21 cellular contexts compared by ENCODE assay signal in the genomic region with DNA sequence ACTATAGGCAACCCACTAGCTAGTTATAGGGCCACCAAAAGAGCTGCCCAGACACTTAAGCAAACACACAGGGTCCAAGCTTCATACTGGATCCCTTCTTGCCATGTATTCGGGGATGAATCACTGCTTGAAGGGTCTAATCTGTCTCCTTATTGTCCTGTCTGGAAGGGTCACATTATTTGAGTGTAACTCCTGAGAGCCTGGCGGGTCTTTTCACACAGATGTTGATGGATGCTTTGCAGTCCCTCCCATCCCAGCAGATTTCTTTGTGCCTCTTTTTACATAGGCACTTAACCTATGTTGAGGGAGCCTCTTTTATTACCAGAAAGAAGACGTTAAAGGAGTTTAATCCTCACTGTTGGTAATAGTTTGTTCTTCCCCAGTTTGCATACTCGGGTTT.
"Had no signal": no experiment of that assay in that cellular context is flagged by ENCODE, and none has a peak within 500 bp of the region (broad histone marks: within the 10 kb centered on the region; RNA-seq: fewer than 3 reads in every experiment).

No MANE protein-coding gene starts in this region.

- DNase-seq: activated CD4-positive, alpha-beta T cell treated with anti-CD3 and anti-CD28 coated beads, Interleukin-2, amount 50 U/mL, for 1 hour; activated CD4-positive, CD25-positive, alpha-beta regulatory T cell treated with anti-CD3 and anti-CD28 coated beads, Interleukin-2, amount 50 U/mL, for 72 hours; activated CD8-positive, alpha-beta T cell treated with anti-CD3 and anti-CD28 coated beads, Interleukin-2, amount 10 ng/mL, durations not matched to agents 7 days and 5 days; activated naive CD8-positive, alpha-beta T cell treated with anti-CD3 and anti-CD28 coated beads for 36 hours; activated T-cell treated with anti-CD3 and anti-CD28 coated beads, Interleukin-2, amount 50 U/mL, for 1 hour; amniotic stem cell; colonic mucosa; dorsolateral prefrontal cortex; effector memory CD8-positive, alpha-beta T cell; gastrocnemius medialis; head of caudate nucleus; hypothalamus; naive thymus-derived CD4-positive, alpha-beta T cell; psoas muscle; spleen; stimulated activated CD4-positive, alpha-beta T cell treated with anti-CD3 and anti-CD28 coated beads, Interleukin-4, amount 100 ng/mL, for 1 hour; stimulated activated naive CD4-positive, alpha-beta T cell; upper lobe of left lung had no signal

- H3K9me3 ChIP-seq: colonic mucosa, esophagus muscularis mucosa, gastrocnemius medialis, psoas muscle, right atrium auricular region, spleen, upper lobe of left lung had no signal

- H3K27ac Mint-ChIP-seq: activated CD8-positive, alpha-beta T cell treated with anti-CD3 and anti-CD28 coated beads, Interleukin-2, amount 10 ng/mL, durations not matched to agents 7 days and 5 days; activated naive CD8-positive, alpha-beta T cell treated with anti-CD3 and anti-CD28 coated beads for 36 hours had no signal

- H3K27me3 ChIP-seq: colonic mucosa, dorsolateral prefrontal cortex, esophagus muscularis mucosa, gastrocnemius medialis, right atrium auricular region, spleen, upper lobe of left lung had no signal

- H3K27ac ChIP-seq: colonic mucosa, esophagus muscularis mucosa, gastrocnemius medialis, psoas muscle, right atrium auricular region, spleen, upper lobe of left lung, VCaP had no signal

- H3K4me3 Mint-ChIP-seq: activated CD8-positive, alpha-beta T cell treated with anti-CD3 and anti-CD28 coated beads, Interleukin-2, amount 10 ng/mL, durations not matched to agents 7 days and 5 days; activated naive CD8-positive, alpha-beta T cell treated with anti-CD3 and anti-CD28 coated beads for 36 hours; effector memory CD8-positive, alpha-beta T cell had no signal

- H3K27me3 Mint-ChIP-seq: activated naive CD8-positive, alpha-beta T cell treated with anti-CD3 and anti-CD28 coated beads for 36 hours; effector memory CD8-positive, alpha-beta T cell; naive thymus-derived CD4-positive, alpha-beta T cell had no signal

- H3K36me3 ChIP-seq: colonic mucosa, gastrocnemius medialis, right atrium auricular region, upper lobe of left lung had no signal

- H3K4me1 ChIP-seq: colonic mucosa, gastrocnemius medialis, psoas muscle, right atrium auricular region had no signal

- H3K9me3 Mint-ChIP-seq: activated naive CD8-positive, alpha-beta T cell treated with anti-CD3 and anti-CD28 coated beads for 36 hours; effector memory CD8-positive, alpha-beta T cell; naive thymus-derived CD4-positive, alpha-beta T cell had no signal

- H3K4me3 ChIP-seq: colonic mucosa, dorsolateral prefrontal cortex, esophagus muscularis mucosa, gastrocnemius medialis, psoas muscle, right atrium auricular region, spleen, upper lobe of left lung had no signal
